12 cellular contexts compared by ENCODE assay signal in genomic region chr9:26954050-26954508, GRCh38. TPM values are rescaled to one million over a fixed set of nuclear protein-coding genes. Genes with fewer than 3 reads are reported as not detected.
DNase-seq lines count a peak whose midpoint lies in the region; ATAC-seq, FAIRE-seq and TF ChIP-seq lines count a peak whose summit lies in the region.
"Had no signal": no experiment of that assay in that cellular context is flagged by ENCODE, and none has a peak within 500 bp of the region (broad histone marks: within the 10 kb centered on the region; RNA-seq: fewer than 3 reads in every experiment).

No MANE protein-coding gene starts in this region.

- POLR2A ChIA-PET in K562 (lab: Yijun Ruan, JAX), result interaction anchor here (0.9 kb wide), 1 partner anchor 79 kb away, joined by 3 read pairs; no protein-coding TSS in a partner anchor

- H4K20me1 ChIP-seq in K562 (replicated peaks; ENCODE audit: control insufficient read depth, insufficient read depth, low read length), result no peaks in the 10 kb centered on the region

- CTCF ChIA-PET in K562 (lab: Yijun Ruan, JAX; ENCODE audit: low intra/inter-chr PET ratio), result no interaction called here

- H3K9me1 ChIP-seq in K562 (ENCODE audit: control insufficient read depth, insufficient read depth, low read length), result no peaks in the 10 kb centered on the region

- no peaks in the 10 kb centered on the region for H3K36me3 ChIP-seq in K562 (ENCODE audit: control insufficient read depth, insufficient read depth, low read length)
- H3K36me3 ChIP-seq: SJSA1 had no signal

- peak; percentile 61 for DNase-seq in SIG-M5 treated with dmso at 0.1 percent for 504 hours (lab: John Stamatoyannopoulos, UW; ENCODE audit: unreplicated experiment)
- no peak for DNase-seq in SIG-M5 (lab: John Stamatoyannopoulos, UW)
- peak; percentile 66 for DNase-seq in LHCN-M2 (ENCODE audit: low read depth)
- DNase-seq in K562 (ENCODE audit: extremely low read depth in 1 of 4, low spot score in 3 of 4), result peak in 1 of 4 experiments; percentile 30
- DNase-seq in Right ventricle myocardium superior, result no peak
- no peak for DNase-seq in NCI-H446 (lab: John Stamatoyannopoulos, UW)
- DNase-seq: activated naive CD4-positive, alpha-beta T cell; NCI-H1092 treated with DMSO at 0.1 percent for 48 hours had no signal

- no peaks in the 10 kb centered on the region for H3K9me3 Mint-ChIP-seq in stimulated activated memory B cell treated with anti-CD40 and anti-IgM and Interleukin-4, amounts not matched to agents 10 μg/mL and 1 μg/mL and 100 μg/mL, for 72 hours

- TF ChIP-seq RAD21 in K562 (CRISPR knock-in tag; conservative IDR thresholded peaks at IDR 0.05 in 1 of 2, IDR thresholded peaks at IDR 0.05 in 1 of 2), result no peak

- peaks cover 18% of the 10 kb centered on the region for H3K4me1 Mint-ChIP-seq in stimulated activated memory B cell treated with anti-CD40 and anti-IgM and Interleukin-4, amounts not matched to agents 10 μg/mL and 1 μg/mL and 100 μg/mL, for 72 hours

- H3K9me3 ChIP-seq in K562 (replicated peaks; ENCODE audit: control insufficient read depth, insufficient read depth, low read depth, low read length), result no peaks in the 10 kb centered on the region
- H3K9me3 ChIP-seq: SJSA1 had no signal

- H3K4me3 ChIP-seq in K562, result no peak overlapping the region
- H3K4me3 ChIP-seq: SJSA1 had no signal

- TF ChIP-seq EP300 in K562 (IDR thresholded peaks at IDR 0.05; ENCODE audit: low read length), result no peak

- H3K27ac Mint-ChIP-seq in stimulated activated memory B cell treated with anti-CD40 and anti-IgM and Interleukin-4, amounts not matched to agents 10 μg/mL and 1 μg/mL and 100 μg/mL, for 72 hours, result peak overlapping the region; percentile 96

- peak overlapping the region; percentile 96 for H3K27ac ChIP-seq in K562 (ENCODE audit: extremely low read depth, low read depth, low read length)
- H3K27ac ChIP-seq: SJSA1 had no signal

- 0 out of 2 replicates have a peak overlapping the region, but pooled peaks have one; percentile 55 for H2AFZ ChIP-seq in K562 (ENCODE audit: low read depth, low read length)

- no peak for FAIRE-seq in K562 (lab: Jason Lieb, UNC)

- H3K27me3 Mint-ChIP-seq in stimulated activated memory B cell treated with anti-CD40 and anti-IgM and Interleukin-4, amounts not matched to agents 10 μg/mL and 1 μg/mL and 100 μg/mL, for 72 hours, result peaks cover 2% of the 10 kb centered on the region

- H3K4me3 Mint-ChIP-seq in stimulated activated memory B cell treated with anti-CD40 and anti-IgM and Interleukin-4, amounts not matched to agents 10 μg/mL and 1 μg/mL and 100 μg/mL, for 72 hours, result no peak overlapping the region

- H3K27me3 ChIP-seq in K562 (ENCODE audit: control insufficient read depth in 2 of 2, insufficient read depth in 2 of 2, low read length in 2 of 2), result no peaks in the 10 kb centered on the region
- H3K27me3 ChIP-seq: SJSA1 had no signal

- no peaks in the 10 kb centered on the region; a peak in 2 of 5 replicates for H3K4me1 ChIP-seq in K562 (replicated peaks in 1 of 2; ENCODE audit: control insufficient read depth in 2 of 2, insufficient read depth in 2 of 2, low read length in 2 of 2)

- no peaks in the 10 kb centered on the region for H3K36me3 Mint-ChIP-seq in stimulated activated memory B cell treated with anti-CD40 and anti-IgM and Interleukin-4, amounts not matched to agents 10 μg/mL and 1 μg/mL and 100 μg/mL, for 72 hours

- in situ Hi-C loops in K562 (cut with MboI), result no loop called here

- H3K79me2 ChIP-seq in K562 (ENCODE audit: control insufficient read depth, insufficient read depth, low read length), result peaks cover 17% of the 10 kb centered on the region

- peak overlapping the region; percentile 58 for H3K4me2 ChIP-seq in K562 (ENCODE audit: insufficient read depth, low read length)

- intact Hi-C loops in K562 (cut with micrococcal nuclease), result loop anchor here (10.0 kb wide), 1 partner anchor 59 kb away; the partner anchor contains the start of gene CAAP1
- intact Hi-C loops in Right ventricle myocardium superior (cut with DNase I), result no loop called here

- 0% methylated on average over 1 of the region's 3 CpGs for WGBS in K562 (ENCODE audit: insufficient coverage, low coverage, missing lambda C conversion rate)

- BruUV-seq in K562 (replicated peaks; lab: Mats Ljungman, UMichigan), result no TSS peak

- no peak for TF ChIP-seq CTCF in K562 (IDR thresholded peaks at IDR 0.05 in 2 of 3, conservative IDR thresholded peaks at IDR 0.05 in 1 of 3; ENCODE audit: insufficient read depth in 2 of 3, low read depth in 1 of 3, low read length in 3 of 3)

- ATAC-seq in K562 (peak; percentile 35), HG03571 (IDR thresholded peaks at IDR 0.05; ENCODE audit: unreplicated experiment) (no peak), Right ventricle myocardium superior (ENCODE audit: poor library complexity) (no peak)
- ATAC-seq in stimulated activated memory B cell treated with anti-CD40 and anti-IgM and Interleukin-4, amounts not matched to agents 10 μg/mL and 1 μg/mL and 100 μg/mL, for 72 hours, result no peak

- no peak for TF ChIP-seq POLR2A in K562 (conservative IDR thresholded peaks at IDR 0.05)

- H3K9ac ChIP-seq in K562 (ENCODE audit: insufficient read depth in 1 of 2, low read depth in 2 of 2, low read length in 2 of 2), result peak overlapping the region in 1 of 2 experiments; percentile 34; a peak in 1 of 4 replicates

TF ChIP-seq in K562, 482 proteins besides CTCF, POLR2A, EP300 and RAD21 (continues in another document):
- TF ChIP-seq ATF1 (CRISPR knock-in tag; IDR thresholded peaks at IDR 0.05), result no peak
- peak; percentile 25; the same call in 1 of the 2 replicates for TF ChIP-seq ATF1 (tag; IDR thresholded peaks at IDR 0.05)

RNA-seq across cellular contexts. Expression of gene IFT74, which starts 2.1 kb away (rescaled TPM):
- total RNA-seq in LHCN-M2 (2014; rRNA removed) (21.0 and 26.8 TPM in 2 replicates), K562 (2014; rRNA removed) (6.1 and 8.2 TPM in 2 replicates), K562 (2014; rRNA removed; fragmentation: Illumina TruSeq; extraction: Trizol) (12.7 and 14.7 TPM in 2 replicates), K562 (2015; rRNA removed; fragmentation: Illumina TruSeq; extraction: Trizol) (10.8 and 13.2 TPM in 2 replicates), K562 (2021) (8.5 and 9.3 TPM in 2 replicates), Right ventricle myocardium superior (10.6 TPM)
- polyA plus RNA-seq in LHCN-M2 (2012), result 5.3 TPM
- 11.8 and 13.2 TPM in 2 replicates for total RNA-seq in K562 (2011; cell fraction: chromatin; rRNA removed; ENCODE audit: low replicate concordance)
- 5.3 and 6.6 TPM in 2 replicates for total RNA-seq in K562 (2011; cell fraction: nucleolus; rRNA removed)
- total RNA-seq in K562 (2011; cell fraction: nucleoplasm; rRNA removed), result 6.5 and 12.4 TPM in 2 replicates
- polyA plus RNA-seq in K562 (2011; rRNA removed) (6.5 and 11.1 TPM in 2 replicates), K562 (2014; fragmentation: Illumina TruSeq; extraction: Trizol) (9.3 and 11.9 TPM in 2 replicates), K562 (2014; fragmentation: Nextera tagmentation; extraction: Ambion mirVana) (1 to 10 TPM; 7.9 to 8.4 TPM), K562 (2014; rRNA removed) (8.6 and 8.7 TPM in 2 replicates)
- 3.4 and 5.4 TPM in 2 replicates for polyA plus RNA-seq in K562 (2011; cell fraction: cytosol; rRNA removed)
- polyA plus RNA-seq in K562 (2011; cell fraction: nucleus; rRNA removed), result 4.5 and 4.8 TPM in 2 replicates
- polyA plus RNA-seq in K562 (2012), result 7.4 and 9.1 TPM in 2 replicates
- 7.5 and 11.0 TPM in 2 replicates for polyA minus RNA-seq in K562 (2011; rRNA and poly(A)+ RNA removed)
- 4.1 and 6.0 TPM in 2 replicates for polyA minus RNA-seq in K562 (2011; cell fraction: cytosol; rRNA and poly(A)+ RNA removed)
- 8.2 and 9.4 TPM in 2 replicates for polyA minus RNA-seq in K562 (2011; cell fraction: nucleus; rRNA and poly(A)+ RNA removed)

RNA-seq across cellular contexts. Expression of gene PLAA, which starts 7.0 kb away (rescaled TPM):
- total RNA-seq in LHCN-M2 (2014; rRNA removed) (32.3 and 43.7 TPM in 2 replicates), K562 (2014; rRNA removed) (16.4 and 18.0 TPM in 2 replicates), K562 (2014; rRNA removed; fragmentation: Illumina TruSeq; extraction: Trizol) (18.3 and 21.7 TPM in 2 replicates), K562 (2015; rRNA removed; fragmentation: Illumina TruSeq; extraction: Trizol) (14.7 and 16.6 TPM in 2 replicates), K562 (2021) (17.9 and 19.2 TPM in 2 replicates), Right ventricle myocardium superior (28.5 TPM)
- 20.5 TPM for polyA plus RNA-seq in LHCN-M2 (2012)
- 10.5 and 32.0 TPM in 2 replicates for total RNA-seq in K562 (2011; cell fraction: chromatin; rRNA removed; ENCODE audit: low replicate concordance)
- total RNA-seq in K562 (2011; cell fraction: nucleolus; rRNA removed), result 5.3 TPM in 2 replicates
- 8.2 and 13.6 TPM in 2 replicates for total RNA-seq in K562 (2011; cell fraction: nucleoplasm; rRNA removed)
- polyA plus RNA-seq in K562 (2011; rRNA removed) (8.9 and 10.1 TPM in 2 replicates), K562 (2014; fragmentation: Illumina TruSeq; extraction: Trizol) (20.7 and 21.1 TPM in 2 replicates), K562 (2014; fragmentation: Nextera tagmentation; extraction: Ambion mirVana) (1 to 10 TPM; 3.5 to 3.8 TPM), K562 (2014; rRNA removed) (9.4 and 10.4 TPM in 2 replicates)
- 5.0 and 5.5 TPM in 2 replicates for polyA plus RNA-seq in K562 (2011; cell fraction: cytosol; rRNA removed)
- 7.0 and 7.2 TPM in 2 replicates for polyA plus RNA-seq in K562 (2011; cell fraction: nucleus; rRNA removed)
- polyA plus RNA-seq in K562 (2012), result 15.9 and 17.2 TPM in 2 replicates
- 22.6 and 27.9 TPM in 2 replicates for polyA minus RNA-seq in K562 (2011; rRNA and poly(A)+ RNA removed)
- 8.9 and 18.3 TPM in 2 replicates for polyA minus RNA-seq in K562 (2011; cell fraction: cytosol; rRNA and poly(A)+ RNA removed)
- polyA minus RNA-seq in K562 (2011; cell fraction: nucleus; rRNA and poly(A)+ RNA removed), result 6.1 and 12.0 TPM in 2 replicates

RNA-seq across cellular contexts. Expression of gene LRRC19, which starts 51.4 kb away (rescaled TPM):
- total RNA-seq in LHCN-M2 (2014; rRNA removed), result not detected in 2 replicates
- polyA plus RNA-seq in LHCN-M2 (2012), result 0.02 TPM
- not detected in 2 replicates for total RNA-seq in K562 (2011; cell fraction: chromatin; rRNA removed; ENCODE audit: low replicate concordance)
- total RNA-seq in K562 (2011; cell fraction: nucleolus; rRNA removed), result not detected in 2 replicates
- not detected in 2 replicates for total RNA-seq in K562 (2011; cell fraction: nucleoplasm; rRNA removed)
- total RNA-seq in K562 (2014; rRNA removed), result not detected in 2 replicates
- total RNA-seq in K562 (2014; rRNA removed; fragmentation: Illumina TruSeq; extraction: Trizol), result not detected in 2 replicates
- not detected in 2 replicates for total RNA-seq in K562 (2015; rRNA removed; fragmentation: Illumina TruSeq; extraction: Trizol)
- total RNA-seq in K562 (2021), result not detected in 2 replicates
- not detected in 2 replicates for polyA plus RNA-seq in K562 (2011; rRNA removed)
- not detected in 2 replicates for polyA plus RNA-seq in K562 (2011; cell fraction: cytosol; rRNA removed)
- polyA plus RNA-seq in K562 (2011; cell fraction: nucleus; rRNA removed), result not detected in 2 replicates
- not detected in 2 replicates for polyA plus RNA-seq in K562 (2012)
- not detected in 2 replicates for polyA plus RNA-seq in K562 (2014; fragmentation: Illumina TruSeq; extraction: Trizol)
- polyA plus RNA-seq in K562 (2014; fragmentation: Nextera tagmentation; extraction: Ambion mirVana), result not detected
- polyA plus RNA-seq in K562 (2014; rRNA removed), result not detected in 2 replicates
- not detected in 2 replicates for polyA minus RNA-seq in K562 (2011; rRNA and poly(A)+ RNA removed)
- not detected in 2 replicates for polyA minus RNA-seq in K562 (2011; cell fraction: cytosol; rRNA and poly(A)+ RNA removed)
- not detected in 2 replicates for polyA minus RNA-seq in K562 (2011; cell fraction: nucleus; rRNA and poly(A)+ RNA removed)
- not detected for total RNA-seq in Right ventricle myocardium superior
- total RNA-seq: mononuclear cell, SJSA1 had no signal

Comparison
In these comparisons a context has a peak if more than half of its experiments do, and no peak if none do; other contexts are left out.
1. DNase-seq: peak in SIG-M5 treated with dmso at 0.1 percent for 504 hours (single experiment) and LHCN-M2 (single experiment); none in SIG-M5 (single experiment), Right ventricle myocardium superior (single experiment) and NCI-H446 (0 of 2).